ENCODE assay signal across 9 cellular contexts in the genomic region with DNA sequence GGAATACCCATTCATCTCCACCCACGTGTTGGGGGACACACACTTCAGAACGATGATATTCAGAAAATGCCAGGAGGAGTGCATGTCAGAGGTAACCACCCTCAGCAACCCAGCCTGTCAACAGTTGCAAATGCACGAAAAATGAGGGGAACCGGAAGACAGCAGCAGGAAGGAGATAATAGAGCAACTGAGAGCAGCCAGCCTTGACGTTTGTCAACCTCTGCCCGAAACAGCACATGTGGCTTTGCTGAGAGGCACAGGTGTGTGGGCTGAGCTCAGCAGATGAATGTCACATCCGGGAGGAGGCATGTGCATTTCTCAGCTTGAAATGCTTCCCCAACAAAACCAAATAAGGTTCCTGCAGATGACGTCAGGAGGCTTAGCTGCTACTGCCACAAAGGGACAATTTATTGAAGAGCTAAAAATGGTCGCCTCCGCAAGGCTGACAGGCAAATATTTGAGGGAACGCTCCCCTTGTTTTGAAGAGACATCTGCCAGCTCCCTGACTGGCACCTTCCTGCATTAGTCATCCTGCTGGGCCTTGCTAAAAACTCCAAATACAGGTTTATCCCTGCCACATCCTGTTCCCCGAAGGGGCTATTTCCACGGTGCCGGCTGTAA.
A peak's percentile ranks its signal among the peaks of the same experiment; 100 is the strongest.
DNase-seq lines count a peak whose midpoint lies in the region; ATAC-seq, FAIRE-seq and TF ChIP-seq lines count a peak whose summit lies in the region.
"Had no signal": no experiment of that assay in that cellular context is flagged by ENCODE, and none has a peak within 500 bp of the region (broad histone marks: within the 10 kb centered on the region; RNA-seq: fewer than 3 reads in every experiment).

No MANE protein-coding gene starts in this region.

- peaks cover 23% of the 10 kb centered on the region for H3K4me1 Mint-ChIP-seq in activated CD8-positive, alpha-beta T cell treated with anti-CD3 and anti-CD28 coated beads for 36 hours (ENCODE audit: low read depth)
- H3K4me1 Mint-ChIP-seq in stimulated activated naive CD8-positive, alpha-beta T cell treated with anti-CD3 and anti-CD28 coated beads, Interleukin-15, Interleukin-2, amounts not matched to agents 100 ng/mL and 50 ng/mL, for 24 hours (ENCODE audit: low read depth) = peaks cover 29% of the 10 kb centered on the region

- H3K27me3 Mint-ChIP-seq in activated CD8-positive, alpha-beta T cell treated with anti-CD3 and anti-CD28 coated beads for 36 hours = no peaks in the 10 kb centered on the region
- no peaks in the 10 kb centered on the region for H3K27me3 Mint-ChIP-seq in stimulated activated naive CD8-positive, alpha-beta T cell treated with anti-CD3 and anti-CD28 coated beads, Interleukin-15, Interleukin-2, amounts not matched to agents 100 ng/mL and 50 ng/mL, for 24 hours

- WGBS in heart left ventricle, 4 donors = 21 to 24% (median 23%) methylated on average over 14 of the region's 14 CpGs

- H3K27me3 ChIP-seq in keratinocyte (ENCODE audit: control insufficient read depth, extremely low read depth, insufficient read depth, low read length) (no peaks in the 10 kb centered on the region), heart left ventricle (no peaks in the 10 kb centered on the region)

- intact Hi-C loops in activated CD8-positive, alpha-beta T cell treated with anti-CD3 and anti-CD28 coated beads for 36 hours (cut with micrococcal nuclease) = loop anchor here (5.0 kb wide), 1 partner anchor 35 kb away; no protein-coding TSS in a partner anchor
- intact Hi-C loops in heart left ventricle (cut with DNase I) = no loop called here

- no peaks in the 10 kb centered on the region for H3K9me1 ChIP-seq in keratinocyte (ENCODE audit: control insufficient read depth, extremely low read depth, insufficient read depth, low read length)

- H2AFZ ChIP-seq in keratinocyte (ENCODE audit: control insufficient read depth, low read length) = peak overlapping the region; percentile 56

- ATAC-seq in GM21825 (IDR thresholded peaks at IDR 0.05; ENCODE audit: unreplicated experiment) (peak; percentile 100), heart left ventricle (no peak)
- peak; percentile 97 for ATAC-seq in activated CD8-positive, alpha-beta T cell treated with anti-CD3 and anti-CD28 coated beads for 36 hours

- H3K79me2 ChIP-seq in keratinocyte (ENCODE audit: control insufficient read depth, insufficient read depth, low read length) = no peaks in the 10 kb centered on the region

- H3K9ac ChIP-seq in keratinocyte (ENCODE audit: control insufficient read depth, extremely low read depth, insufficient read depth, low read length) = peak overlapping the region; percentile 7

- no peaks in the 10 kb centered on the region for H4K20me1 ChIP-seq in keratinocyte (ENCODE audit: control insufficient read depth, extremely low read depth, insufficient read depth, low read length)

- H3K4me3 Mint-ChIP-seq in activated CD8-positive, alpha-beta T cell treated with anti-CD3 and anti-CD28 coated beads for 36 hours = peak overlapping the region; percentile 37
- H3K4me3 Mint-ChIP-seq in stimulated activated naive CD8-positive, alpha-beta T cell treated with anti-CD3 and anti-CD28 coated beads, Interleukin-15, Interleukin-2, amounts not matched to agents 100 ng/mL and 50 ng/mL, for 24 hours = peak overlapping the region; percentile 68

- peak overlapping the region; percentile 87 for H3K27ac Mint-ChIP-seq in activated CD8-positive, alpha-beta T cell treated with anti-CD3 and anti-CD28 coated beads for 36 hours
- H3K27ac Mint-ChIP-seq in stimulated activated naive CD8-positive, alpha-beta T cell treated with anti-CD3 and anti-CD28 coated beads, Interleukin-15, Interleukin-2, amounts not matched to agents 100 ng/mL and 50 ng/mL, for 24 hours = peak overlapping the region; percentile 90

- no peaks in the 10 kb centered on the region for H3K36me3 ChIP-seq in keratinocyte (ENCODE audit: control insufficient read depth in 2 of 2, extremely low read depth in 1 of 2, insufficient read depth in 2 of 2, low read length in 2 of 2)
- H3K36me3 ChIP-seq in heart left ventricle = no peaks in the 10 kb centered on the region

- POLR2A ChIA-PET in activated CD8-positive, alpha-beta T cell treated with anti-CD3 and anti-CD28 coated beads for 36 hours (lab: Charles Lee) = interaction anchor here (0.5 kb wide), 1 partner anchor 1238 kb away, joined by 3 read pairs; no protein-coding TSS in a partner anchor

- DNase-seq in GM12865 (ENCODE audit: low read depth) = peak; percentile 96
- peak; percentile 97 for DNase-seq in NAMALWA (ENCODE audit: low spot score)
- peak; percentile 91 for DNase-seq in activated CD8-positive, alpha-beta T cell treated with anti-CD3 and anti-CD28 coated beads for 36 hours
- DNase-seq in keratinocyte (ENCODE audit: low read depth, low spot score) = no peak
- no peak for DNase-seq in heart left ventricle
- no peak for DNase-seq in SKM-1 (lab: John Stamatoyannopoulos, UW; ENCODE audit: unreplicated experiment)

- H3K9me3 ChIP-seq in keratinocyte (ENCODE audit: control insufficient read depth, low read depth, low read length) (no peaks in the 10 kb centered on the region), heart left ventricle (peaks cover 0 to 13% (median 2%) of the 10 kb centered on the region in 12 donors)

- dilution Hi-C loops in keratinocyte (cut with MboI; ENCODE audit: extremely low pct_ligation_motif_present, low sequenced_read_pairs) = no loop called here

- CTCF ChIA-PET in activated CD8-positive, alpha-beta T cell treated with anti-CD3 and anti-CD28 coated beads for 36 hours (lab: Charles Lee) = interaction anchor here (1.0 to 1.3 kb wide), 2 partner anchors 14 to 18 kb away, joined by 3 read pairs; no protein-coding TSS in a partner anchor

- H3K36me3 Mint-ChIP-seq in activated CD8-positive, alpha-beta T cell treated with anti-CD3 and anti-CD28 coated beads for 36 hours (ENCODE audit: low read depth) = peaks cover 4% of the 10 kb centered on the region
- H3K36me3 Mint-ChIP-seq in stimulated activated naive CD8-positive, alpha-beta T cell treated with anti-CD3 and anti-CD28 coated beads, Interleukin-15, Interleukin-2, amounts not matched to agents 100 ng/mL and 50 ng/mL, for 24 hours (ENCODE audit: low read depth) = no peaks in the 10 kb centered on the region

- H3K27ac ChIP-seq in keratinocyte (ENCODE audit: control insufficient read depth, insufficient read depth, low read length) (no peak overlapping the region), heart left ventricle (no peak overlapping the region)

- peak; percentile 79 for FAIRE-seq in keratinocyte (lab: Jason Lieb, UNC)

- TF ChIP-seq CTCF in GM12865 (IDR thresholded peaks at IDR 0.05; ENCODE audit: insufficient read depth, low read depth, low read length, missing control alignments) = no peak
- TF ChIP-seq CTCF in activated CD8-positive, alpha-beta T cell treated with anti-CD3 and anti-CD28 coated beads for 36 hours (IDR thresholded peaks at IDR 0.05) = no peak
- no peak for TF ChIP-seq CTCF in keratinocyte (optimal IDR thresholded peaks at IDR 0.05 in 1 of 3, IDR thresholded peaks at IDR 0.05 in 1 of 3, conservative IDR thresholded peaks at IDR 0.05 in 1 of 3; ENCODE audit: extremely low read depth in 1 of 3, insufficient read depth in 2 of 3, low read length in 3 of 3)
- TF ChIP-seq CTCF in heart left ventricle (IDR thresholded peaks at IDR 0.05) = no peak

- no peak for TF ChIP-seq POLR2A in heart left ventricle (IDR thresholded peaks at IDR 0.05)

- H3K4me1 ChIP-seq in keratinocyte (ENCODE audit: control insufficient read depth, extremely low read depth, insufficient read depth, low read length) (peaks cover 11% of the 10 kb centered on the region), heart left ventricle (peaks cover 0 to 7% (median 0%) of the 10 kb centered on the region in 12 donors)

- H3K4me3 ChIP-seq in GM12865 (ENCODE audit: low read depth, low read length) (no peak overlapping the region), keratinocyte (ENCODE audit: control insufficient read depth in 2 of 3, extremely low read depth in 1 of 3, insufficient read depth in 2 of 3, low read depth in 1 of 3, low read length in 3 of 3) (peak overlapping the region in 1 of 3 experiments; percentile 9), heart left ventricle (no peak overlapping the region)
- H3K4me3 ChIP-seq: lung had no signal

- peaks cover 9% of the 10 kb centered on the region for H3K9me3 Mint-ChIP-seq in activated CD8-positive, alpha-beta T cell treated with anti-CD3 and anti-CD28 coated beads for 36 hours
- peaks cover 4% of the 10 kb centered on the region for H3K9me3 Mint-ChIP-seq in stimulated activated naive CD8-positive, alpha-beta T cell treated with anti-CD3 and anti-CD28 coated beads, Interleukin-15, Interleukin-2, amounts not matched to agents 100 ng/mL and 50 ng/mL, for 24 hours

- H3K4me2 ChIP-seq in keratinocyte (ENCODE audit: control insufficient read depth, extremely low read depth, insufficient read depth, low read depth, low read length) = peak overlapping the region; percentile 77

Comparison
In these comparisons a context has a peak if more than half of its experiments do, and no peak if none do; other contexts are left out.
1. DNase-seq: peak in GM12865 (single experiment), NAMALWA (single experiment) and activated CD8-positive, alpha-beta T cell treated with anti-CD3 and anti-CD28 coated beads for 36 hours (single experiment); none in keratinocyte (single experiment), heart left ventricle (0 of 5) and SKM-1 (single experiment).
2. ATAC-seq: peak in GM21825 (single experiment) and activated CD8-positive, alpha-beta T cell treated with anti-CD3 and anti-CD28 coated beads for 36 hours (single experiment); none in heart left ventricle (0 of 4).